ENCODE assay signal across 32 cellular contexts in genomic region chr18:79739440-79739778, GRCh38. TPM values are rescaled to one million over a fixed set of nuclear protein-coding genes. Genes with fewer than 3 reads are reported as not detected.
"Had no signal": no experiment of that assay in that cellular context is flagged by ENCODE, and none has a peak within 500 bp of the region (broad histone marks: within the 10 kb centered on the region; RNA-seq: fewer than 3 reads in every experiment).

No MANE protein-coding gene starts in this region.

- H3K27me3 Mint-ChIP-seq: central memory CD8-positive, alpha-beta T cell; dendritic cell treated with granulocyte-macrophage colony-stimulating factor and Interleukin-4, amounts not matched to agents 40 ng/mL and 50 ng/mL, for 4 days; memory B cell; natural killer cell treated with Interleukin-12 subunit alpha and Interleukin-12 subunit beta and Interleukin-15 and Interleukin-18, amount 100 ng/mL, for 72 hours had no signal

- H3K36me3 ChIP-seq: colonic mucosa had no signal

- H3K27ac ChIP-seq: colonic mucosa, esophagus squamous epithelium, left ventricle myocardium inferior, neutrophil, psoas muscle, stomach, testis, tibial artery, upper lobe of left lung had no signal

- H3K9me3 Mint-ChIP-seq: natural killer cell treated with Interleukin-12 subunit alpha and Interleukin-12 subunit beta and Interleukin-15 and Interleukin-18, amount 100 ng/mL, for 72 hours; neural crest cell had no signal

- FAIRE-seq: islet of Langerhans, urothelium cell line had no signal

- H3K27me3 ChIP-seq: colonic mucosa, esophagus squamous epithelium, heart right ventricle, neutrophil, stomach, testis, tibial artery, upper lobe of left lung had no signal

- DNase-seq: colonic mucosa; effector CD8-positive, alpha-beta T cell; erythroblast; esophagus squamous epithelium; foreskin melanocyte; glutamatergic neuron; heart right ventricle; hippocampal formation; psoas muscle; stimulated activated CD4-positive, alpha-beta T cell treated with anti-CD3 and anti-CD28 coated beads, Interleukin-15, amount 100 ng/mL, for 24 hours; stimulated activated CD4-positive, alpha-beta T cell treated with anti-CD3 and anti-CD28 coated beads, Interleukin-4, amount 100 ng/mL, for 1 hour; stimulated activated CD8-positive, alpha-beta memory T cell treated with anti-CD3 and anti-CD28 coated beads, Interleukin-4, amount 100 ng/mL, for 48 hours; stimulated activated naive CD4-positive, alpha-beta T cell; stomach; testis had no signal

- H3K27ac Mint-ChIP-seq: dendritic cell treated with granulocyte-macrophage colony-stimulating factor and Interleukin-4, amounts not matched to agents 40 ng/mL and 50 ng/mL, for 4 days; memory B cell; natural killer cell treated with Interleukin-12 subunit alpha and Interleukin-12 subunit beta and Interleukin-15 and Interleukin-18, amount 100 ng/mL, for 72 hours had no signal

- H3K4me3 ChIP-seq: colonic mucosa, esophagus squamous epithelium, heart right ventricle, left ventricle myocardium inferior, lung, psoas muscle, skin epidermis, stomach, testis, tibial artery, upper lobe of left lung had no signal

- ATAC-seq: left colon; natural killer cell treated with Interleukin-12 subunit alpha and Interleukin-12 subunit beta and Interleukin-15 and Interleukin-18, amount 100 ng/mL, for 72 hours; psoas muscle; right cardiac atrium had no signal

- H3K9me3 ChIP-seq: colonic mucosa, left ventricle myocardium inferior, neutrophil, psoas muscle, testis, tibial artery had no signal

- H3K4me1 ChIP-seq: colonic mucosa, esophagus squamous epithelium, left ventricle myocardium inferior, psoas muscle, stomach, testis, tibial artery, upper lobe of left lung had no signal

- H3K4me1 Mint-ChIP-seq: neural crest cell had no signal

- H3K4me3 Mint-ChIP-seq: central memory CD8-positive, alpha-beta T cell; dendritic cell treated with granulocyte-macrophage colony-stimulating factor and Interleukin-4, amounts not matched to agents 40 ng/mL and 50 ng/mL, for 4 days; memory B cell; natural killer cell treated with Interleukin-12 subunit alpha and Interleukin-12 subunit beta and Interleukin-15 and Interleukin-18, amount 100 ng/mL, for 72 hours; neural crest cell had no signal

RNA-seq across cellular contexts. Expression of gene KCNG2, which starts 58.3 kb away (rescaled TPM):
- total RNA-seq: chondrocyte; kidney epithelial cell; left colon; left ventricle myocardium inferior; natural killer cell treated with Interleukin-12 subunit alpha and Interleukin-12 subunit beta and Interleukin-15 and Interleukin-18, amount 100 ng/mL, for 72 hours; neural crest cell had no signal
- polyA plus RNA-seq: right cardiac atrium had no signal
